8 cellular contexts compared by ENCODE assay signal in genomic region chr2:64404002-64404731, GRCh38. TPM values are rescaled to one million over a fixed set of nuclear protein-coding genes. Genes with fewer than 3 reads are reported as not detected.
DNase-seq lines count a peak whose midpoint lies in the region; ATAC-seq and TF ChIP-seq lines count a peak whose summit lies in the region.

No MANE protein-coding gene starts in this region.

- peak overlapping the region; percentile 84 for H3K27ac ChIP-seq in caudate nucleus (ENCODE audit: low read depth, low read length)
- peak overlapping the region; percentile 71 for H3K27ac ChIP-seq in layer of hippocampus (ENCODE audit: low read depth, low read length)
- peak overlapping the region; percentile 53 to 86 (median 78) for H3K27ac ChIP-seq in stomach

- peaks cover 36 to 56% (median 54%) of the 10 kb centered on the region in 4 donors for H3K4me1 ChIP-seq in stomach

- no peaks in the 10 kb centered on the region for H3K27me3 ChIP-seq in layer of hippocampus (ENCODE audit: control insufficient read depth, insufficient read depth, low read length)
- H3K27me3 ChIP-seq in stomach = no peaks in the 10 kb centered on the region

- H3K4me3 ChIP-seq in stomach = peak overlapping the region in 1 of 4 donors; percentile 17

- ATAC-seq in HG03442 (IDR thresholded peaks at IDR 0.05; ENCODE audit: unreplicated experiment) = no peak

- no peak for TF ChIP-seq POLR2A in stomach (IDR thresholded peaks at IDR 0.05)

- TF ChIP-seq EP300 in stomach (IDR thresholded peaks at IDR 0.05) = peak; percentile 54

- intact Hi-C loops in stomach (cut with DNase I; ENCODE audit: low total_unique reads) = no loop called here

- TF ChIP-seq CTCF in stomach (IDR thresholded peaks at IDR 0.05) = no peak

- peak; percentile 5 for DNase-seq in NCI-H146 (lab: John Stamatoyannopoulos, UW)
- no peak for DNase-seq in NCI-H146 treated with DMSO at 0.1 percent for 48 hours (lab: John Stamatoyannopoulos, UW; ENCODE audit: unreplicated experiment)
- peak in 57 of 61 donors; percentile 7 to 86 (median 54) for DNase-seq in caudate nucleus (lab: John Stamatoyannopoulos, UW)
- DNase-seq in stomach = peak; percentile 70
- no peak for DNase-seq in activated effector memory CD4-positive, alpha-beta T cell treated with Interleukin-2 at 50 U/mL for 16 hours
- DNase-seq in kidney glomerular epithelial cell (lab: John Stamatoyannopoulos, UW) = no peak

- H3K36me3 ChIP-seq in stomach = no peaks in the 10 kb centered on the region

- WGBS in stomach, 5 donors = 11 to 20% (median 15%) methylated on average over 9 of the region's 9 CpGs

- H3K9me3 ChIP-seq in stomach = no peaks in the 10 kb centered on the region

RNA-seq across cellular contexts. Expression of gene LGALSL, which starts 49.8 kb away (rescaled TPM):
- 10 to 100 TPM in 2 of 5 donors, 1 to 10 TPM in 3; 4.1 to 19.5 (median 8.8) TPM for total RNA-seq in stomach
- 10 to 100 TPM in 1 of 3 donors, 1 to 10 TPM in 2; 5.5 to 11.9 (median 7.4) TPM for polyA plus RNA-seq in stomach

Comparison
In these comparisons a context has a peak if more than half of its experiments do, and no peak if none do; other contexts are left out.
1. DNase-seq: peak in NCI-H146 (single experiment), caudate nucleus (57 of 61) and stomach (single experiment); none in NCI-H146 treated with DMSO at 0.1 percent for 48 hours (single experiment), activated effector memory CD4-positive, alpha-beta T cell treated with Interleukin-2 at 50 U/mL for 16 hours (single experiment) and kidney glomerular epithelial cell (single experiment).
2. Peak in every context shown above with its lines, with median percentiles within 50 percentile points of each other: H3K27ac ChIP-seq.